In genomic region chr19:57803265-57803593, GRCh38 we compare ENCODE assay signal across 9 cellular contexts. TPM values are rescaled to one million over a fixed set of nuclear protein-coding genes. Genes with fewer than 3 reads are reported as not detected.
A peak's percentile ranks its signal among the peaks of the same experiment; 100 is the strongest.
DNase-seq lines count a peak whose midpoint lies in the region; ATAC-seq and TF ChIP-seq lines count a peak whose summit lies in the region.
"Had no signal": no experiment of that assay in that cellular context is flagged by ENCODE, and none has a peak within 500 bp of the region (broad histone marks: within the 10 kb centered on the region; RNA-seq: fewer than 3 reads in every experiment).

No MANE protein-coding gene starts in this region.

- 28 to 38% (median 32%) methylated on average over 6 of the region's 6 CpGs for WGBS in heart left ventricle, 4 donors
- 3% methylated on average over 6 of the region's 6 CpGs for WGBS in prostate gland

- H3K4me1 ChIP-seq in ES-I3 (ENCODE audit: insufficient read depth, low read length) (peaks cover 40% of the 10 kb centered on the region), heart left ventricle (peaks cover 0 to 58% (median 16%) of the 10 kb centered on the region in 12 donors), prostate gland (replicated peaks) (peaks cover 17% of the 10 kb centered on the region)

- CTCF ChIA-PET in activated CD8-positive, alpha-beta T cell treated with anti-CD3 and anti-CD28 coated beads for 36 hours (lab: Charles Lee) = no interaction called here

- no peak for TF ChIP-seq CTCF in activated CD8-positive, alpha-beta T cell treated with anti-CD3 and anti-CD28 coated beads for 36 hours (IDR thresholded peaks at IDR 0.05)
- TF ChIP-seq CTCF in heart left ventricle (IDR thresholded peaks at IDR 0.05) = no peak
- TF ChIP-seq CTCF in prostate gland (IDR thresholded peaks at IDR 0.05) = no peak

- H3K27ac Mint-ChIP-seq in activated CD8-positive, alpha-beta T cell treated with anti-CD3 and anti-CD28 coated beads for 36 hours = peak overlapping the region; percentile 78

- intact Hi-C loops in activated CD8-positive, alpha-beta T cell treated with anti-CD3 and anti-CD28 coated beads for 36 hours (cut with micrococcal nuclease) = no loop called here
- intact Hi-C loops in heart left ventricle (cut with DNase I) (no loop called here), prostate gland (cut with DNase I) (no loop called here)

- DNase-seq in activated CD8-positive, alpha-beta T cell treated with anti-CD3 and anti-CD28 coated beads for 36 hours = no peak
- no peak for DNase-seq in heart left ventricle
- no peak for DNase-seq in prostate gland (ENCODE audit: low spot score)
- DNase-seq in hypothalamus (lab: John Stamatoyannopoulos, UW) = no peak
- DNase-seq in DMS153 (lab: John Stamatoyannopoulos, UW) = no peak
- DNase-seq in SW 1271 (lab: John Stamatoyannopoulos, UW) = no peak
- DNase-seq: NCI-H1092 treated with DMSO at 0.1 percent for 48 hours had no signal

- H3K27me3 ChIP-seq in heart left ventricle (no peaks in the 10 kb centered on the region), prostate gland (replicated peaks; ENCODE audit: insufficient read depth) (no peaks in the 10 kb centered on the region)

- H3K4me3 Mint-ChIP-seq in activated CD8-positive, alpha-beta T cell treated with anti-CD3 and anti-CD28 coated beads for 36 hours = peak overlapping the region; percentile 70

- no peak for ATAC-seq in activated CD8-positive, alpha-beta T cell treated with anti-CD3 and anti-CD28 coated beads for 36 hours
- peak in 1 of 4 donors; percentile 11 for ATAC-seq in heart left ventricle
- ATAC-seq in GM18520 (IDR thresholded peaks at IDR 0.05; ENCODE audit: unreplicated experiment) = no peak

- TF ChIP-seq POLR2A in heart left ventricle (IDR thresholded peaks at IDR 0.05) = no peak
- no peak for TF ChIP-seq POLR2A in prostate gland (IDR thresholded peaks at IDR 0.05)

- POLR2A ChIA-PET in activated CD8-positive, alpha-beta T cell treated with anti-CD3 and anti-CD28 coated beads for 36 hours (lab: Charles Lee) = interaction anchor here (0.9 to 1.4 kb wide), 3 partner anchors 12 to 30 kb away, joined by 3 read pairs; partner anchors contain the start of gene ZNF552

- H3K9ac ChIP-seq in ES-I3 (ENCODE audit: low read depth, low read length) = peak overlapping the region; percentile 97

- H3K36me3 Mint-ChIP-seq in activated CD8-positive, alpha-beta T cell treated with anti-CD3 and anti-CD28 coated beads for 36 hours (ENCODE audit: low read depth) = peaks cover 39% of the 10 kb centered on the region

- peak overlapping the region in 9 of 12 donors; percentile 48 to 83 (median 61) for H3K27ac ChIP-seq in heart left ventricle
- peak overlapping the region; percentile 90 to 92 for H3K27ac ChIP-seq in prostate gland

- H3K4me3 ChIP-seq in heart left ventricle (peak overlapping the region in 11 of 12 donors; percentile 21 to 66 (median 51)), prostate gland (peak overlapping the region; percentile 35 to 42)

- H3K27me3 Mint-ChIP-seq in activated CD8-positive, alpha-beta T cell treated with anti-CD3 and anti-CD28 coated beads for 36 hours = no peaks in the 10 kb centered on the region

- no peaks in the 10 kb centered on the region for H3K9me3 Mint-ChIP-seq in activated CD8-positive, alpha-beta T cell treated with anti-CD3 and anti-CD28 coated beads for 36 hours

- peaks cover 7% of the 10 kb centered on the region; the same call in 1 of the 2 replicates for H3K36me3 ChIP-seq in ES-I3 (ENCODE audit: insufficient read depth, low read length)
- H3K36me3 ChIP-seq in heart left ventricle = peaks cover 0 to 53% (median 17%) of the 10 kb centered on the region in 9 donors
- no peaks in the 10 kb centered on the region for H3K36me3 ChIP-seq in prostate gland

- peaks cover 26% of the 10 kb centered on the region for H3K4me1 Mint-ChIP-seq in activated CD8-positive, alpha-beta T cell treated with anti-CD3 and anti-CD28 coated beads for 36 hours (ENCODE audit: low read depth)

- H3K9me3 ChIP-seq in ES-I3 (ENCODE audit: control insufficient read depth, insufficient read depth, low read length) = no peaks in the 10 kb centered on the region
- no peaks in the 10 kb centered on the region for H3K9me3 ChIP-seq in heart left ventricle
- H3K9me3 ChIP-seq in prostate gland = no peaks in the 10 kb centered on the region

RNA-seq across cellular contexts. Expression of gene ZNF552, which starts 11.5 kb away (rescaled TPM):
- total RNA-seq in activated CD8-positive, alpha-beta T cell treated with anti-CD3 and anti-CD28 coated beads for 36 hours = 1 to 10 TPM; 6.5 to 6.7 TPM
- 1 to 10 TPM; 2.6 to 5.2 (median 3.9) TPM for total RNA-seq in heart left ventricle
- polyA plus RNA-seq in heart left ventricle = 1 to 10 TPM; 1.7 to 3.4 TPM
- total RNA-seq in prostate gland = 10 to 100 TPM; 22.0 to 54.9 TPM

RNA-seq across cellular contexts. Expression of gene ZNF587B, which starts 26.9 kb away (rescaled TPM):
- 10 to 100 TPM; 19.8 to 20.2 TPM for total RNA-seq in activated CD8-positive, alpha-beta T cell treated with anti-CD3 and anti-CD28 coated beads for 36 hours
- total RNA-seq in heart left ventricle (1 to 10 TPM; 4.6 to 9.2 (median 6.5) TPM), prostate gland (10 to 100 TPM; 21.1 to 23.5 TPM)
- 1 to 10 TPM; 2.9 to 5.9 TPM for polyA plus RNA-seq in heart left ventricle

RNA-seq across cellular contexts. Expression of gene ZNF586, which starts 33.8 kb away (rescaled TPM):
- total RNA-seq in activated CD8-positive, alpha-beta T cell treated with anti-CD3 and anti-CD28 coated beads for 36 hours = 10 to 100 TPM; 16.7 to 21.8 TPM
- 10 to 100 TPM in 7 of 9 donors, 1 to 10 TPM in 2; 6.7 to 13.3 (median 11.9) TPM for total RNA-seq in heart left ventricle
- 1 to 10 TPM; 8.5 to 9.2 TPM for polyA plus RNA-seq in heart left ventricle
- total RNA-seq in prostate gland = 10 to 100 TPM; 15.4 to 34.8 TPM

RNA-seq across cellular contexts. Expression of gene ZNF587, which starts 46.4 kb away (rescaled TPM):
- total RNA-seq in activated CD8-positive, alpha-beta T cell treated with anti-CD3 and anti-CD28 coated beads for 36 hours = 10 to 100 TPM; 23.6 to 24.1 TPM
- total RNA-seq in heart left ventricle = 10 to 100 TPM in 7 of 9 donors, 1 to 10 TPM in 2; 9.4 to 25.4 (median 15.0) TPM
- polyA plus RNA-seq in heart left ventricle = 10 to 100 TPM in 1 of 2 donors, 1 to 10 TPM in 1; 8.9 to 23.3 TPM
- 10 to 100 TPM; 32.1 to 49.7 TPM for total RNA-seq in prostate gland

RNA-seq across cellular contexts. Expression of gene ZNF776, which starts 56.6 kb away (rescaled TPM):
- total RNA-seq in activated CD8-positive, alpha-beta T cell treated with anti-CD3 and anti-CD28 coated beads for 36 hours = 10 to 100 TPM in 1 of 2 experiments, 1 to 10 TPM in 1; 9.8 to 11.0 TPM
- total RNA-seq in heart left ventricle = 10 to 100 TPM in 7 of 9 donors, 1 to 10 TPM in 2; 8.1 to 17.3 (median 12.9) TPM
- polyA plus RNA-seq in heart left ventricle = 1 to 10 TPM; 4.8 to 9.6 TPM
- 10 to 100 TPM; 20.1 to 22.5 TPM for total RNA-seq in prostate gland
